ENCODE assay signal across 19 cellular contexts in the genomic region with DNA sequence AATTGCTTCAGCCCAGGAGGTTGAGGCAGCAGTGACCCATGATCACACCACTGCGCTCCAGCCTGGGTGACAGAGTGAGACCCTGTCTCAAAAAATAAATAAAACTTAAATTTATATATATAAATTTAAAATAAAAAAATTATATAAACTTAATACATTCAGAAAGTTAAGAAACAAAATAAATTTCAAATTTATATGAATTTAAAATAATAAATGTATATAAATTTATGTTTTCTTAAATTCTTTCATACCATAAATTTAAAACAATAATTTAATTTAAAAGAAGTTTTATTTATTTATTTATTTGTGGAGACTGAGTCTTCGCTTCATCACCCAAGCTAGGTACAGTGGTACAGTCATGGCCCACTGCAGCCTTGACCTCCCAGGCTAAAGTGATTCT. TPM values are rescaled to one million over a fixed set of nuclear protein-coding genes. Genes with fewer than 3 reads are reported as not detected.
A peak's percentile ranks its signal among the peaks of the same experiment; 100 is the strongest.
DNase-seq lines count a peak whose midpoint lies in the region; ATAC-seq, FAIRE-seq and TF ChIP-seq lines count a peak whose summit lies in the region.
"Had no signal": no experiment of that assay in that cellular context is flagged by ENCODE, and none has a peak within 500 bp of the region (broad histone marks: within the 10 kb centered on the region; RNA-seq: fewer than 3 reads in every experiment).

No MANE protein-coding gene starts in this region.

- H3K4me1 ChIP-seq in kidney (ENCODE audit: control insufficient read depth in 1 of 2, insufficient read depth in 1 of 2, low read depth in 1 of 2, low read length in 2 of 2): no peaks in the 10 kb centered on the region

- no peak for DNase-seq in RCC 7860 (ENCODE audit: low spot score)
- DNase-seq in kidney: no peak
- no peak for DNase-seq in D341Med (ENCODE audit: low spot score)
- DNase-seq in NCI-H510A (lab: John Stamatoyannopoulos, UW): no peak
- no peak for DNase-seq in dorsolateral prefrontal cortex
- DNase-seq: CD4-positive, CD25-positive, alpha-beta regulatory T cell; CD8-positive, alpha-beta T cell; DMS53; DMS79 treated with DMSO at 0.1 percent for 48 hours; GM23248; H7; HCEC 1CT had no signal

- H3K27ac ChIP-seq in kidney (ENCODE audit: low read depth in 2 of 2, low read length in 2 of 2) (no peak overlapping the region), dorsolateral prefrontal cortex (no peak overlapping the region)
- H3K27ac ChIP-seq: BLaER1, C4-2B, GM23248 had no signal

- H3K9me3 ChIP-seq in kidney (ENCODE audit: control insufficient read depth in 1 of 2, low read length in 2 of 2): no peaks in the 10 kb centered on the region

- no peak overlapping the region for H3K9ac ChIP-seq in kidney (ENCODE audit: low read length in 2 of 2)
- H3K9ac ChIP-seq: BLaER1, GM23248 had no signal

- H3K27me3 ChIP-seq in dorsolateral prefrontal cortex: no peaks in the 10 kb centered on the region
- H3K27me3 ChIP-seq: BLaER1 had no signal

- intact Hi-C loops in kidney (cut with DNase I) (no loop called here), dorsolateral prefrontal cortex (cut with DNase I) (no loop called here)

- no peak for ATAC-seq in GM18520 (IDR thresholded peaks at IDR 0.05; ENCODE audit: unreplicated experiment)
- ATAC-seq: CD8-positive, alpha-beta T cell had no signal

- H3K4me3 ChIP-seq in kidney (ENCODE audit: low read length in 2 of 2) (no peak overlapping the region), dorsolateral prefrontal cortex (no peak overlapping the region)
- H3K4me3 ChIP-seq: BLaER1, GM23248 had no signal

- TF ChIP-seq CTCF in kidney (IDR thresholded peaks at IDR 0.05; ENCODE audit: borderline replicate concordance, extremely low read depth, insufficient read depth) (no peak), dorsolateral prefrontal cortex (IDR thresholded peaks at IDR 0.05 in 54 of 56, conservative IDR thresholded peaks at IDR 0.05 in 2 of 56; ENCODE audit: low read depth in 1 of 56, partially characterized antibody in 56 of 56) (no peak)

- no peaks in the 10 kb centered on the region for H3K36me3 ChIP-seq in kidney (ENCODE audit: control insufficient read depth in 1 of 2, insufficient read depth in 2 of 2, low read length in 2 of 2)

- peak; percentile 63 for FAIRE-seq in RCC 7860 (lab: Jason Lieb, UNC)
- FAIRE-seq in colon (lab: Jason Lieb, UNC): peak; percentile 43
- FAIRE-seq in kidney (lab: Jason Lieb, UNC): peak; percentile 82
- FAIRE-seq: GM12892, GM19239, H1 had no signal

RNA-seq across cellular contexts. Expression of gene LYRM1, which starts 20.2 kb away (rescaled TPM):
- total RNA-seq in kidney (31.7 TPM), dorsolateral prefrontal cortex (10 to 100 TPM; 15.4 to 38.4 (median 24.8) TPM)
- 61.5 TPM for polyA plus RNA-seq in kidney (ENCODE audit: insufficient read depth, low read depth, low replicate concordance)

RNA-seq across cellular contexts. Expression of gene DCUN1D3, which starts 20.6 kb away (rescaled TPM):
- total RNA-seq in kidney (16.3 TPM), dorsolateral prefrontal cortex (10 to 100 TPM in 119 of 120 experiments, 1 to 10 TPM in 1; 9.7 to 23.3 (median 14.8) TPM)
- polyA plus RNA-seq in kidney (ENCODE audit: insufficient read depth, low read depth, low replicate concordance): 3.5 TPM
